28 cellular contexts compared by ENCODE assay signal in genomic region chr1:47474278-47475193, GRCh38. TPM values are rescaled to one million over a fixed set of nuclear protein-coding genes. Genes with fewer than 3 reads are reported as not detected.
DNase-seq lines count a peak whose midpoint lies in the region; ATAC-seq, FAIRE-seq and TF ChIP-seq lines count a peak whose summit lies in the region.
"Had no signal": no experiment of that assay in that cellular context is flagged by ENCODE, and none has a peak within 500 bp of the region (broad histone marks: within the 10 kb centered on the region; RNA-seq: fewer than 3 reads in every experiment).

No MANE protein-coding gene starts in this region.

- intact Hi-C loops in cardiac septum (cut with DNase I) = no loop called here
- intact Hi-C loops in heart left ventricle (cut with DNase I) = no loop called here

- H3K4me3 ChIP-seq in heart left ventricle = no peak overlapping the region
- no peak overlapping the region for H3K4me3 ChIP-seq in small intestine (ENCODE audit: low read depth in 1 of 2, low read length in 2 of 2)

- no peak for ATAC-seq in heart left ventricle
- ATAC-seq: CD8-positive, alpha-beta T cell; Panc1 had no signal

- TF ChIP-seq CTCF in heart left ventricle (IDR thresholded peaks at IDR 0.05) = no peak

- DNase-seq in cardiac septum (ENCODE audit: low spot score) = peak; percentile 5
- no peak for DNase-seq in heart left ventricle
- peak; percentile 56 for DNase-seq in NCI-H226
- peak; percentile 69 for DNase-seq in islet precursor cell
- DNase-seq in small intestine = peak; percentile 25
- DNase-seq in COR-L47 (lab: John Stamatoyannopoulos, UW) = no peak
- DNase-seq in hepatic stellate cell (ENCODE audit: low spot score) = no peak
- no peak for DNase-seq in activated CD4-positive, alpha-beta T cell treated with anti-CD3 and anti-CD28 coated beads for 1 hour
- DNase-seq: 8988T; AML-193; C1 segment of cervical spinal cord; CD8-positive, alpha-beta T cell; DMS53; EL; GF-D8; HCEC 1CT; Karpas-422; NCI-H1048; NCI-H1436 treated with DMSO at 0.1 percent for 48 hours; NCI-H1930; NCI-H2227 treated with DMSO at 0.1 percent for 48 hours; NCI-H510A treated with DMSO at 0.1 percent for 48 hours; NCI-H748 treated with DMSO at 0.1 percent for 48 hours; SIG-M5 had no signal

- H3K27ac ChIP-seq in heart left ventricle (no peak overlapping the region), small intestine (ENCODE audit: low read depth in 1 of 2, low read length in 1 of 2) (no peak overlapping the region)

- FAIRE-seq in small intestine (lab: Jason Lieb, UNC) = no peak

- peaks cover 0 to 24% (median 5%) of the 10 kb centered on the region in 9 donors for H3K27me3 ChIP-seq in heart left ventricle
- peaks cover 0 to 6% of the 10 kb centered on the region in 2 donors for H3K27me3 ChIP-seq in small intestine (ENCODE audit: control insufficient read depth in 2 of 2, insufficient read depth in 2 of 2, low read length in 2 of 2)

- no peaks in the 10 kb centered on the region for H3K36me3 ChIP-seq in heart left ventricle
- no peaks in the 10 kb centered on the region for H3K36me3 ChIP-seq in small intestine (ENCODE audit: control insufficient read depth in 2 of 2, insufficient read depth in 2 of 2, low read length in 2 of 2)

- H3K4me1 ChIP-seq in heart left ventricle (no peaks in the 10 kb centered on the region), small intestine (ENCODE audit: control insufficient read depth in 2 of 2, insufficient read depth in 1 of 2, low read depth in 1 of 2, low read length in 1 of 2) (peaks cover 0 to 2% of the 10 kb centered on the region in 2 donors)

- WGBS in heart left ventricle, 4 donors = 42 to 48% (median 46%) methylated on average over 8 to 9 of the region's 9 CpGs
- WGBS in small intestine, 3 donors = 66 to 79% (median 77%) methylated on average over 9 of the region's 9 CpGs

- peaks cover 0 to 5% (median 0%) of the 10 kb centered on the region in 12 donors for H3K9me3 ChIP-seq in heart left ventricle
- H3K9me3 ChIP-seq in small intestine (ENCODE audit: control insufficient read depth, low read depth) = no peaks in the 10 kb centered on the region

- TF ChIP-seq POLR2A in heart left ventricle (IDR thresholded peaks at IDR 0.05) = no peak

RNA-seq across cellular contexts. Expression of gene FOXD2, which starts 36.7 kb away (rescaled TPM):
- total RNA-seq in cardiac septum = 0.08 TPM
- under 1 TPM in 5 of 9 donors, not detected in 4; 0.05 to 0.14 (median 0.12) TPM for total RNA-seq in heart left ventricle
- polyA plus RNA-seq in heart left ventricle = under 1 TPM; 0.01 to 0.04 TPM
- polyA plus RNA-seq in small intestine = under 1 TPM; 0.19 to 0.27 (median 0.22) TPM
- polyA plus RNA-seq: AG04450 had no signal

RNA-seq across cellular contexts. Expression of gene FOXE3, which starts 58.5 kb away (rescaled TPM):
- not detected for total RNA-seq in cardiac septum
- not detected for total RNA-seq in heart left ventricle
- polyA plus RNA-seq in heart left ventricle = not detected
- not detected for polyA plus RNA-seq in small intestine
- total RNA-seq: CD8-positive, alpha-beta T cell; MCF 10A had no signal
- polyA plus RNA-seq: AG04450, IgD-negative memory B cell had no signal

Comparison
In these comparisons a context has a peak if more than half of its experiments do, and no peak if none do; other contexts are left out.
1. DNase-seq: peak in cardiac septum (single experiment), NCI-H226 (single experiment), islet precursor cell (single experiment) and small intestine (single experiment); none in heart left ventricle (0 of 5), COR-L47 (single experiment), hepatic stellate cell (single experiment) and activated CD4-positive, alpha-beta T cell treated with anti-CD3 and anti-CD28 coated beads for 1 hour (single experiment).